In genomic region chr7:146635200-146636032, GRCh38 we compare ENCODE assay signal across 16 cellular contexts.
DNase-seq lines count a peak whose midpoint lies in the region; ATAC-seq and TF ChIP-seq lines count a peak whose summit lies in the region.
"Had no signal": no experiment of that assay in that cellular context is flagged by ENCODE, and none has a peak within 500 bp of the region (broad histone marks: within the 10 kb centered on the region; RNA-seq: fewer than 3 reads in every experiment).

No MANE protein-coding gene starts in this region.

- no peak overlapping the region for H3K4ac ChIP-seq in H9 (ENCODE audit: low read depth, low read length)

- WGBS in H9 (ENCODE audit: extremely low coverage, insufficient read length, low lambda C conversion rate): no CpG with 5 or more reads among the region's 7 CpGs

- intact Hi-C loops in Calu3 (cut with micrococcal nuclease; ENCODE audit: unreplicated experiment): no loop called here

- H4K5ac ChIP-seq in H9 (ENCODE audit: insufficient read length, low read depth, low read length): no peak overlapping the region

- H3K27me3 Mint-ChIP-seq in H9 (ENCODE audit: low read depth): no peaks in the 10 kb centered on the region
- no peaks in the 10 kb centered on the region for H3K27me3 Mint-ChIP-seq in nephron progenitor cell (ENCODE audit: low read depth, poor library complexity)
- no peaks in the 10 kb centered on the region for H3K27me3 Mint-ChIP-seq in Calu3 (ENCODE audit: unreplicated experiment)
- H3K27me3 Mint-ChIP-seq: activated naive CD8-positive, alpha-beta T cell treated with anti-CD3 and anti-CD28 coated beads for 36 hours; naive thymus-derived CD4-positive, alpha-beta T cell had no signal

- H4K20me1 ChIP-seq in H9 (ENCODE audit: control insufficient read depth, insufficient read depth, insufficient read length): no peaks in the 10 kb centered on the region

- H3K4me2 ChIP-seq in H9 (ENCODE audit: insufficient read depth, insufficient read length, low read length): no peak overlapping the region

- CTCF ChIA-PET in Calu3 (lab: Charles Lee): no interaction called here

- no peak overlapping the region for H3K4me3 Mint-ChIP-seq in H9
- H3K4me3 Mint-ChIP-seq in nephron progenitor cell: peak overlapping the region; percentile 60
- no peak overlapping the region for H3K4me3 Mint-ChIP-seq in Calu3 (ENCODE audit: low read depth, unreplicated experiment)
- H3K4me3 Mint-ChIP-seq: activated naive CD8-positive, alpha-beta T cell treated with anti-CD3 and anti-CD28 coated beads for 36 hours; naive thymus-derived CD4-positive, alpha-beta T cell had no signal

- H4K8ac ChIP-seq in H9 (replicated peaks; ENCODE audit: insufficient read length, low read depth, low read length): no peak overlapping the region

- H3K9ac ChIP-seq in H9 (ENCODE audit: extremely low read depth, insufficient read length, low read length): no peak overlapping the region

- DNase-seq in H9: peak; percentile 23
- DNase-seq in NCI-H2081 (lab: John Stamatoyannopoulos, UW): peak; percentile 77 to 88
- peak; percentile 98 for DNase-seq in NCI-H748 treated with DMSO at 0.1 percent for 48 hours (lab: John Stamatoyannopoulos, UW)
- no peak for DNase-seq in nephron progenitor cell
- DNase-seq in C1 segment of cervical spinal cord (lab: John Stamatoyannopoulos, UW): no peak
- DNase-seq in Calu3: no peak
- DNase-seq in stimulated activated CD4-positive, alpha-beta T cell treated with anti-CD3 and anti-CD28 coated beads, Interleukin-4, amount 100 ng/mL, for 1 hour: no peak
- DNase-seq: activated naive CD8-positive, alpha-beta T cell treated with anti-CD3 and anti-CD28 coated beads for 36 hours; central memory CD4-positive, alpha-beta T cell; DMS 273 treated with DMSO at 0.1 percent for 48 hours; head of caudate nucleus; KBM-7; left lung; naive thymus-derived CD4-positive, alpha-beta T cell; stimulated activated CD4-positive, alpha-beta T cell treated with anti-CD3 and anti-CD28 coated beads, Interleukin-2, amount 100 ng/mL, for 24 hours had no signal

- H3T11ph ChIP-seq in H9 (ENCODE audit: low read length): no peak overlapping the region

- H3K36me3 Mint-ChIP-seq in H9 (ENCODE audit: insufficient read depth in 1 of 3, low read depth in 3 of 3) (no peaks in the 10 kb centered on the region; a peak in 1 of 7 replicates), nephron progenitor cell (ENCODE audit: low read depth) (no peaks in the 10 kb centered on the region), Calu3 (ENCODE audit: insufficient read depth, unreplicated experiment) (no peaks in the 10 kb centered on the region)
- H3K36me3 Mint-ChIP-seq: activated naive CD8-positive, alpha-beta T cell treated with anti-CD3 and anti-CD28 coated beads for 36 hours; naive thymus-derived CD4-positive, alpha-beta T cell had no signal

- no peak overlapping the region for H3K56ac ChIP-seq in H9 (ENCODE audit: insufficient read length, low read depth, low read length)

- H3K23ac ChIP-seq in H9 (ENCODE audit: insufficient read length, low read depth, low read length): no peak overlapping the region

- H3K4me1 ChIP-seq in H9 (ENCODE audit: insufficient read depth, low read length): no peaks in the 10 kb centered on the region
- H3K4me1 ChIP-seq: left lung had no signal

- H2BK12ac ChIP-seq in H9 (ENCODE audit: insufficient read length, low read depth, low read length): no peak overlapping the region

- no peak for TF ChIP-seq CTCF in H9 (conservative IDR thresholded peaks at IDR 0.05)
- TF ChIP-seq CTCF in nephron progenitor cell (IDR thresholded peaks at IDR 0.05): no peak
- no peak for TF ChIP-seq CTCF in Calu3 (IDR thresholded peaks at IDR 0.05; ENCODE audit: unreplicated experiment)

- peak overlapping the region; percentile 19 for H2BK5ac ChIP-seq in H9 (ENCODE audit: insufficient read length, low read length)

- no peak overlapping the region for H2BK20ac ChIP-seq in H9 (ENCODE audit: low read depth, low read length, poor library complexity, severe bottlenecking)

- no peak overlapping the region for H3K18ac ChIP-seq in H9 (ENCODE audit: insufficient read length, low read depth, low read length)

- no TSS peak for BruUV-seq in Calu3 (replicated peaks; lab: Mats Ljungman, UMichigan)

- H3K14ac ChIP-seq in H9 (ENCODE audit: insufficient read depth, low read length): no peak overlapping the region

- H3K9me3 ChIP-seq in H9 (ENCODE audit: control insufficient read depth, low read depth, low read length): no peaks in the 10 kb centered on the region
- H3K9me3 ChIP-seq: left lung had no signal

- H3K9me3 Mint-ChIP-seq in H9 (no peaks in the 10 kb centered on the region), nephron progenitor cell (peaks cover 2% of the 10 kb centered on the region), Calu3 (ENCODE audit: low read depth, unreplicated experiment) (peaks cover 2% of the 10 kb centered on the region)
- H3K9me3 Mint-ChIP-seq: activated naive CD8-positive, alpha-beta T cell treated with anti-CD3 and anti-CD28 coated beads for 36 hours had no signal

- no peaks in the 10 kb centered on the region for H3K27me3 ChIP-seq in H9 (ENCODE audit: insufficient read depth, low read length)
- H3K27me3 ChIP-seq: left lung had no signal

- H3K4me1 Mint-ChIP-seq in H9 (peaks cover 10% of the 10 kb centered on the region in 2 experiments), nephron progenitor cell (peaks cover 40% of the 10 kb centered on the region), Calu3 (ENCODE audit: low read depth, unreplicated experiment) (no peaks in the 10 kb centered on the region)
- H3K4me1 Mint-ChIP-seq: activated naive CD8-positive, alpha-beta T cell treated with anti-CD3 and anti-CD28 coated beads for 36 hours; naive thymus-derived CD4-positive, alpha-beta T cell had no signal

- no peak overlapping the region for H2BK120ac ChIP-seq in H9 (ENCODE audit: low read depth, low read length, poor library complexity, severe bottlenecking)

- no peak overlapping the region for H2BK15ac ChIP-seq in H9 (ENCODE audit: low read depth, low read length)

- H3K23me2 ChIP-seq in H9 (ENCODE audit: insufficient read length, low read depth, low read length, poor library complexity, severe bottlenecking): no peaks in the 10 kb centered on the region

- no peaks in the 10 kb centered on the region for H3K79me1 ChIP-seq in H9 (ENCODE audit: insufficient read depth, low read depth, low read length, poor library complexity, severe bottlenecking)

- H3K79me2 ChIP-seq in H9 (ENCODE audit: insufficient read depth, low read length): no peaks in the 10 kb centered on the region

- H2AFZ ChIP-seq in H9 (ENCODE audit: low read length): no peak overlapping the region

- H4K91ac ChIP-seq in H9 (ENCODE audit: insufficient read length, low read depth, low read length): no peak overlapping the region

- no peak for ATAC-seq in GM21367 (IDR thresholded peaks at IDR 0.05; ENCODE audit: unreplicated experiment)
- ATAC-seq: left lung; naive thymus-derived CD4-positive, alpha-beta T cell had no signal

- peak overlapping the region; percentile 36 to 49 (median 37); a peak in 2 of 7 replicates for H3K27ac Mint-ChIP-seq in H9
- peak overlapping the region; percentile 95 for H3K27ac Mint-ChIP-seq in nephron progenitor cell
- H3K27ac Mint-ChIP-seq in Calu3 (ENCODE audit: unreplicated experiment): no peak overlapping the region
- H3K27ac Mint-ChIP-seq: activated naive CD8-positive, alpha-beta T cell treated with anti-CD3 and anti-CD28 coated beads for 36 hours; naive thymus-derived CD4-positive, alpha-beta T cell had no signal

- no peak overlapping the region for H2AK5ac ChIP-seq in H9 (ENCODE audit: insufficient read length, low read length)

- no peak overlapping the region for H3K27ac ChIP-seq in H9 (ENCODE audit: insufficient read length, low read depth, low read length)
- H3K27ac ChIP-seq: left lung had no signal

Comparison
In these comparisons a context has a peak if more than half of its experiments do, and no peak if none do; other contexts are left out.
1. DNase-seq: peak in H9 (single experiment), NCI-H2081 (2 of 2) and NCI-H748 treated with DMSO at 0.1 percent for 48 hours (single experiment); none in nephron progenitor cell (single experiment), C1 segment of cervical spinal cord (0 of 14), Calu3 (single experiment) and stimulated activated CD4-positive, alpha-beta T cell treated with anti-CD3 and anti-CD28 coated beads, Interleukin-4, amount 100 ng/mL, for 1 hour (single experiment).